ENCODE assay signal across 24 cellular contexts in genomic region chr3:167728631-167729335, GRCh38. TPM values are rescaled to one million over a fixed set of nuclear protein-coding genes. Genes with fewer than 3 reads are reported as not detected.
DNase-seq lines count a peak whose midpoint lies in the region; ATAC-seq, FAIRE-seq and TF ChIP-seq lines count a peak whose summit lies in the region.
"Had no signal": no experiment of that assay in that cellular context is flagged by ENCODE, and none has a peak within 500 bp of the region (broad histone marks: within the 10 kb centered on the region; RNA-seq: fewer than 3 reads in every experiment).

No MANE protein-coding gene starts in this region.

- H3K36me3 ChIP-seq in GM23248 (ENCODE audit: low read depth) (no peaks in the 10 kb centered on the region), brain microvascular endothelial cell (replicated peaks) (no peaks in the 10 kb centered on the region), lung (ENCODE audit: control insufficient read depth in 2 of 2, insufficient read depth in 2 of 2, low read length in 2 of 2) (no peaks in the 10 kb centered on the region), kidney (ENCODE audit: control insufficient read depth in 1 of 2, insufficient read depth in 2 of 2, low read length in 2 of 2) (no peaks in the 10 kb centered on the region)
- H3K36me3 ChIP-seq: prostate gland had no signal

- peaks cover 26% of the 10 kb centered on the region for H4K20me1 ChIP-seq in GM23248 (ENCODE audit: insufficient read depth)

- WGBS in GM23248 (ENCODE audit: low coverage in 1 of 2, low lambda C conversion rate in 2 of 2, missing lambda C conversion rate in 2 of 2), 2 experiments, result 78 to 83% methylated on average over 3 of the region's 3 CpGs
- 58 to 67% methylated on average over 3 of the region's 3 CpGs for WGBS in lung, 2 donors

- peaks cover 18% of the 10 kb centered on the region for H3F3A ChIP-seq in GM23248 (ENCODE audit: insufficient read depth)

- FAIRE-seq in kidney (lab: Jason Lieb, UNC), result no peak

- H3K4me1 Mint-ChIP-seq in CD4-positive, alpha-beta T cell (ENCODE audit: low read depth), result peaks cover 58% of the 10 kb centered on the region
- peaks cover 45% of the 10 kb centered on the region for H3K4me1 Mint-ChIP-seq in Calu3 (ENCODE audit: low read depth, unreplicated experiment)

- H3K4me3 ChIP-seq in GM23248 (no peak overlapping the region), brain microvascular endothelial cell (ENCODE audit: low read depth, low read length) (no peak overlapping the region), lung (no peak overlapping the region), kidney (ENCODE audit: low read length in 2 of 2) (no peak overlapping the region)
- H3K4me3 ChIP-seq: prostate gland, upper lobe of left lung had no signal

- intact Hi-C loops in CD4-positive, alpha-beta T cell (cut with DNase I, micrococcal nuclease), result no loop called here
- intact Hi-C loops in Calu3 (cut with micrococcal nuclease; ENCODE audit: unreplicated experiment) (no loop called here), kidney (cut with DNase I) (no loop called here)

- ATAC-seq in CD4-positive, alpha-beta T cell (ENCODE audit: poor library complexity), result no peak
- peak; percentile 46 for ATAC-seq in lung (ENCODE audit: insufficient read depth, low FRiP score)
- ATAC-seq in GM18907 (IDR thresholded peaks at IDR 0.05; ENCODE audit: unreplicated experiment), result no peak
- ATAC-seq: activated CD8-positive, alpha-beta memory T cell treated with anti-CD3 and anti-CD28 coated beads, Interleukin-2, amount 10 ng/mL, durations not matched to agents 7 days and 5 days; activated naive CD8-positive, alpha-beta T cell treated with anti-CD3 and anti-CD28 coated beads, Interleukin-2, amount 50 U/mL, for 24 hours had no signal

- no peaks in the 10 kb centered on the region for H3K9me3 ChIP-seq in CD4-positive, alpha-beta T cell (ENCODE audit: control insufficient read depth, low read length)
- H3K9me3 ChIP-seq in GM23248 (ENCODE audit: low read depth) (no peaks in the 10 kb centered on the region), lung (ENCODE audit: control insufficient read depth in 2 of 2, insufficient read depth in 1 of 2, low read length in 1 of 2) (no peaks in the 10 kb centered on the region), kidney (ENCODE audit: control insufficient read depth in 1 of 2, low read length in 2 of 2) (no peaks in the 10 kb centered on the region)
- H3K9me3 ChIP-seq: Caco-2, prostate gland, upper lobe of left lung had no signal

- no TSS peak for BruUV-seq in Calu3 (replicated peaks; lab: Mats Ljungman, UMichigan)

- H3K27me3 ChIP-seq in CD4-positive, alpha-beta T cell (ENCODE audit: control insufficient read depth, insufficient read depth, low read length), result no peaks in the 10 kb centered on the region
- H3K27me3 ChIP-seq in GM23248 (replicated peaks; ENCODE audit: insufficient read depth) (no peaks in the 10 kb centered on the region), brain microvascular endothelial cell (replicated peaks) (no peaks in the 10 kb centered on the region), lung (ENCODE audit: control insufficient read depth, insufficient read depth) (no peaks in the 10 kb centered on the region)
- H3K27me3 ChIP-seq: upper lobe of left lung had no signal

- peak overlapping the region; percentile 5 for H3K27ac Mint-ChIP-seq in CD4-positive, alpha-beta T cell
- no peak overlapping the region for H3K27ac Mint-ChIP-seq in Calu3 (ENCODE audit: unreplicated experiment)
- H3K27ac Mint-ChIP-seq: activated CD8-positive, alpha-beta memory T cell treated with anti-CD3 and anti-CD28 coated beads, Interleukin-2, amount 10 ng/mL, durations not matched to agents 7 days and 5 days; activated naive CD8-positive, alpha-beta T cell treated with anti-CD3 and anti-CD28 coated beads, Interleukin-2, amount 50 U/mL, for 24 hours; activated T-helper 2 cell treated with anti-CD3 and anti-CD28 coated beads, Interferon-gamma antibody, Interleukin-2, Interleukin-4, amounts not matched to agents 10 μg/mL and 5 μg/mL and 100 μg/mL, durations not matched to agents 14 hours and 24 hours and 36 hours; nephron had no signal

- no peak overlapping the region for H3K4me3 Mint-ChIP-seq in CD4-positive, alpha-beta T cell
- no peak overlapping the region for H3K4me3 Mint-ChIP-seq in Calu3 (ENCODE audit: low read depth, unreplicated experiment)
- H3K4me3 Mint-ChIP-seq: activated CD8-positive, alpha-beta memory T cell treated with anti-CD3 and anti-CD28 coated beads, Interleukin-2, amount 10 ng/mL, durations not matched to agents 7 days and 5 days; activated naive CD8-positive, alpha-beta T cell treated with anti-CD3 and anti-CD28 coated beads, Interleukin-2, amount 50 U/mL, for 24 hours; nephron had no signal

- peaks cover 20% of the 10 kb centered on the region for H3K36me3 Mint-ChIP-seq in CD4-positive, alpha-beta T cell (ENCODE audit: low read depth)
- H3K36me3 Mint-ChIP-seq in Calu3 (ENCODE audit: insufficient read depth, unreplicated experiment), result peaks cover 4% of the 10 kb centered on the region
- H3K36me3 Mint-ChIP-seq: brain had no signal

- POLR2A ChIA-PET in CD4-positive, alpha-beta T cell (lab: Charles Lee), result no interaction called here

- H3K9ac ChIP-seq in GM23248, result no peak overlapping the region
- no peak overlapping the region for H3K9ac ChIP-seq in kidney (ENCODE audit: low read length in 2 of 2)

- in situ Hi-C loops in GM23248 (cut with MboI) (no loop called here), brain microvascular endothelial cell (cut with HindIII; ENCODE audit: low pct_ligation_motif_present, low sequenced_read_pairs) (no loop called here)

- TF ChIP-seq CTCF in CD4-positive, alpha-beta T cell (IDR thresholded peaks at IDR 0.05), result no peak
- no peak for TF ChIP-seq CTCF in brain microvascular endothelial cell (IDR thresholded peaks at IDR 0.05; ENCODE audit: low read depth, low read length, missing control alignments)
- TF ChIP-seq CTCF in lung (IDR thresholded peaks at IDR 0.05; ENCODE audit: control extremely low read depth, extremely low read depth), result no peak
- no peak for TF ChIP-seq CTCF in Calu3 (IDR thresholded peaks at IDR 0.05; ENCODE audit: unreplicated experiment)
- TF ChIP-seq CTCF in kidney (IDR thresholded peaks at IDR 0.05; ENCODE audit: borderline replicate concordance, extremely low read depth, insufficient read depth), result no peak

- H3K4me1 ChIP-seq in GM23248 (ENCODE audit: insufficient read depth), result peaks cover 34% of the 10 kb centered on the region
- peaks cover 0 to 16% of the 10 kb centered on the region in 2 donors for H3K4me1 ChIP-seq in lung (ENCODE audit: control insufficient read depth in 2 of 2, insufficient read depth in 2 of 2, low read length in 2 of 2)
- peaks cover 4 to 5% of the 10 kb centered on the region in 2 donors for H3K4me1 ChIP-seq in kidney (ENCODE audit: control insufficient read depth in 1 of 2, insufficient read depth in 1 of 2, low read depth in 1 of 2, low read length in 2 of 2)
- H3K4me1 ChIP-seq: prostate gland had no signal

- H2AFZ ChIP-seq in GM23248, result no peak overlapping the region

- H3K4me2 ChIP-seq in GM23248 (ENCODE audit: unreplicated experiment), result no peak overlapping the region

- no peak overlapping the region for H3K27ac ChIP-seq in CD4-positive, alpha-beta T cell (ENCODE audit: low read depth, low read length)
- H3K27ac ChIP-seq in GM23248 (peak overlapping the region; percentile 67), brain microvascular endothelial cell (peak overlapping the region; percentile 1), lung (ENCODE audit: low read depth in 1 of 2, low read length in 1 of 2) (peak overlapping the region in 1 of 2 donors; percentile 45), kidney (ENCODE audit: low read depth in 2 of 2, low read length in 2 of 2) (no peak overlapping the region)
- H3K27ac ChIP-seq: epithelial cell of prostate, prostate gland, upper lobe of left lung had no signal

- CTCF ChIA-PET in CD4-positive, alpha-beta T cell (lab: Charles Lee), result no interaction called here
- CTCF ChIA-PET in Calu3 (lab: Charles Lee), result no interaction called here

- peaks cover 100% of the 10 kb centered on the region for H3K79me2 ChIP-seq in GM23248 (ENCODE audit: insufficient read depth)

- no peaks in the 10 kb centered on the region for H3K9me2 ChIP-seq in GM23248 (ENCODE audit: insufficient read depth)

- H3K27me3 Mint-ChIP-seq in CD4-positive, alpha-beta T cell, result no peaks in the 10 kb centered on the region
- no peaks in the 10 kb centered on the region for H3K27me3 Mint-ChIP-seq in Calu3 (ENCODE audit: unreplicated experiment)
- H3K27me3 Mint-ChIP-seq: activated CD8-positive, alpha-beta memory T cell treated with anti-CD3 and anti-CD28 coated beads, Interleukin-2, amount 10 ng/mL, durations not matched to agents 7 days and 5 days; activated naive CD8-positive, alpha-beta T cell treated with anti-CD3 and anti-CD28 coated beads, Interleukin-2, amount 50 U/mL, for 24 hours; brain had no signal

- DNase-seq in CD4-positive, alpha-beta T cell, result no peak
- no peak for DNase-seq in GM23248
- DNase-seq in brain microvascular endothelial cell, result no peak
- no peak for DNase-seq in lung (ENCODE audit: low spot score)
- DNase-seq in Calu3, result no peak
- no peak for DNase-seq in kidney
- DNase-seq in DMS79 treated with DMSO at 0.1 percent for 48 hours (lab: John Stamatoyannopoulos, UW), result no peak
- DNase-seq: activated CD8-positive, alpha-beta memory T cell treated with anti-CD3 and anti-CD28 coated beads, Interleukin-2, amount 10 ng/mL, durations not matched to agents 7 days and 5 days; activated naive CD8-positive, alpha-beta T cell treated with anti-CD3 and anti-CD28 coated beads, Interleukin-2, amount 50 U/mL, for 24 hours; AML-193; Caco-2; Kasumi-1; NCI-H1092 treated with DMSO at 0.1 percent for 48 hours; NCI-H2029 treated with DMSO at 0.1 percent for 48 hours; NCI-H446 treated with DMSO at 0.1 percent for 48 hours; NK-92 treated with Interleukin-12 subunit alpha and Interleukin-12 subunit beta, amount 100 ng/mL, for 24 hours; stimulated activated CD4-positive, alpha-beta T cell treated with anti-CD3 and anti-CD28 coated beads, Interleukin-4, amount 100 ng/mL, for 24 hours; upper lobe of left lung had no signal

- no peaks in the 10 kb centered on the region for H3K9me3 Mint-ChIP-seq in CD4-positive, alpha-beta T cell
- no peaks in the 10 kb centered on the region for H3K9me3 Mint-ChIP-seq in Calu3 (ENCODE audit: low read depth, unreplicated experiment)
- H3K9me3 Mint-ChIP-seq: activated naive CD8-positive, alpha-beta T cell treated with anti-CD3 and anti-CD28 coated beads, Interleukin-2, amount 50 U/mL, for 24 hours; activated T-helper 2 cell treated with anti-CD3 and anti-CD28 coated beads, Interferon-gamma antibody, Interleukin-2, Interleukin-4, amounts not matched to agents 10 μg/mL and 5 μg/mL and 100 μg/mL, durations not matched to agents 14 hours and 24 hours and 36 hours; brain; nephron had no signal

RNA-seq across cellular contexts. Expression of gene PDCD10, which starts 5.9 kb away (rescaled TPM):
- 10 to 100 TPM; 19.0 to 22.8 TPM for total RNA-seq in CD4-positive, alpha-beta T cell
- 37.6 and 61.7 TPM in 2 replicates for total RNA-seq in GM23248 (2014; rRNA removed; shearing (Covaris generic))
- polyA plus RNA-seq in GM23248 (2016; fragmentation: Nextera tagmentation; extraction: Ambion mirVana) (70.3 and 71.6 TPM in 2 replicates), lung (10 to 100 TPM; 26.7 to 60.8 TPM), kidney (ENCODE audit: insufficient read depth, low read depth, low replicate concordance) (50.0 TPM)
- total RNA-seq in lung (100 to 1,000 TPM in 1 of 2 donors, 10 to 100 TPM in 1; 42.2 to 113 TPM), Calu3 (2022) (117 and 120 TPM in 2 replicates), kidney (55.1 TPM)

RNA-seq across cellular contexts. Expression of gene SERPINI1, which starts 6.7 kb away (rescaled TPM):
- total RNA-seq in CD4-positive, alpha-beta T cell, result under 1 TPM; 0.64 to 0.66 TPM
- total RNA-seq in GM23248 (2014; rRNA removed; shearing (Covaris generic)), result 7.3 and 25.3 TPM in 2 replicates
- polyA plus RNA-seq in GM23248 (2016; fragmentation: Nextera tagmentation; extraction: Ambion mirVana), result 9.8 and 10.2 TPM in 2 replicates
- 10 to 100 TPM in 1 of 2 donors, 1 to 10 TPM in 1; 5.4 to 18.3 TPM for total RNA-seq in lung
- polyA plus RNA-seq in lung, result 1 to 10 TPM; 3.3 to 5.7 TPM
- 1.9 and 2.2 TPM in 2 replicates for total RNA-seq in Calu3 (2022)
- 9.5 TPM for total RNA-seq in kidney
- 35.3 TPM for polyA plus RNA-seq in kidney (ENCODE audit: insufficient read depth, low read depth, low replicate concordance)

Comparison
In these comparisons a context has a peak if more than half of its experiments do, and no peak if none do; other contexts are left out.
1. H3K27ac ChIP-seq: peak in GM23248 (single experiment) and brain microvascular endothelial cell (single experiment); none in CD4-positive, alpha-beta T cell (single experiment) and kidney (0 of 2).